In the genomic region with DNA sequence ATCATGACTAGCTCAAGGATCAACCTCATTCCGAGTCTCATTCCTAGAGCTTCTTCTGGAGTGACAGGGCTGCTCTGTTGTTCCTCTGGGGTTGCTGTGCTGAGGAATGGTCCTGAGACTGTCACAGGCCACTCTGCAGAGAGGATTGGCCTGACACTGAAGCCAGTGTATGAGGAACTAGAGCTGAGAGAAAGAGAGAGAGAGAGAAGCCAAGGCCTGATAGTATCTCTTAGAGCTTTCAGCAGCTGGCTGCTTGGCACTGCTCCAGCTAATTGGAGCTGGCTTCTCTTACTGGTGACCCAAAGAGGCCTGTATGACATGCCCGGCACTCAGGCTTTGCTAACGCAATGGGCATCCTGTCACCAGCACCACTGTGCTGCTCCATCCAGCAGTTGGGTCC, we compare ENCODE assay signal across 9 cellular contexts.
DNase-seq lines count a peak whose midpoint lies in the region; ATAC-seq and TF ChIP-seq lines count a peak whose summit lies in the region.
"Had no signal": no experiment of that assay in that cellular context is flagged by ENCODE, and none has a peak within 500 bp of the region (broad histone marks: within the 10 kb centered on the region; RNA-seq: fewer than 3 reads in every experiment).

No MANE protein-coding gene starts in this region.

- no TSS peak for BruUV-seq in mammary epithelial cell (replicated peaks; lab: Mats Ljungman, UMichigan)

- no peak overlapping the region for H3K27ac Mint-ChIP-seq in activated CD4-positive, alpha-beta memory T cell treated with anti-CD3 and anti-CD28 coated beads, Interleukin-2, amount 10 ng/mL, durations not matched to agents 7 days and 5 days
- H3K27ac Mint-ChIP-seq: activated naive CD8-positive, alpha-beta T cell treated with anti-CD3 and anti-CD28 coated beads, Interleukin-2, amount 10 ng/mL, durations not matched to agents 7 days and 5 days had no signal

- no peak overlapping the region for H2AFZ ChIP-seq in mammary epithelial cell (ENCODE audit: low read depth, low read length)

- in situ Hi-C loops in mammary epithelial cell (cut with MboI; ENCODE audit: low sequenced_read_pairs in 2 of 2): no loop called here

- H3K9me3 ChIP-seq in breast epithelium (no peaks in the 10 kb centered on the region), mammary epithelial cell (replicated peaks; ENCODE audit: insufficient read depth, low read length) (peaks cover 6% of the 10 kb centered on the region)

- H3K4me1 Mint-ChIP-seq in activated CD4-positive, alpha-beta memory T cell treated with anti-CD3 and anti-CD28 coated beads, Interleukin-2, amount 10 ng/mL, durations not matched to agents 7 days and 5 days: no peaks in the 10 kb centered on the region
- H3K4me1 Mint-ChIP-seq: activated naive CD8-positive, alpha-beta T cell treated with anti-CD3 and anti-CD28 coated beads, Interleukin-2, amount 10 ng/mL, durations not matched to agents 7 days and 5 days had no signal

- POLR2A ChIA-PET in activated CD4-positive, alpha-beta memory T cell treated with anti-CD3 and anti-CD28 coated beads, Interleukin-2, amount 10 ng/mL, durations not matched to agents 7 days and 5 days (lab: Charles Lee): no interaction called here

- DNase-seq in breast epithelium (ENCODE audit: low spot score in 2 of 2) (peak; percentile 44 to 74), mammary epithelial cell (no peak), NCI-H2196 treated with DMSO at 0.1 percent for 48 hours (lab: John Stamatoyannopoulos, UW; ENCODE audit: unreplicated experiment) (peak; percentile 4), left cardiac atrium (peak; percentile 76)
- DNase-seq in activated CD4-positive, alpha-beta memory T cell treated with anti-CD3 and anti-CD28 coated beads, Interleukin-2, amount 10 ng/mL, durations not matched to agents 7 days and 5 days: no peak
- no peak for DNase-seq in stimulated activated naive CD8-positive, alpha-beta T cell treated with anti-CD3 and anti-CD28 coated beads, Interleukin-15, Interleukin-2, amounts not matched to agents 100 U/mL and 50 U/mL, for 24 hours
- DNase-seq: activated naive CD8-positive, alpha-beta T cell treated with anti-CD3 and anti-CD28 coated beads, Interleukin-2, amount 10 ng/mL, durations not matched to agents 7 days and 5 days had no signal

- H3K4me3 ChIP-seq in breast epithelium: no peak overlapping the region
- no peak overlapping the region for H3K4me3 ChIP-seq in mammary epithelial cell (replicated peaks in 1 of 3; ENCODE audit: insufficient read depth in 1 of 3, low read depth in 2 of 3, low read length in 3 of 3)

- no peak overlapping the region for H3K4me2 ChIP-seq in mammary epithelial cell (ENCODE audit: insufficient read depth, low read depth, low read length)

- H3K27me3 Mint-ChIP-seq in activated CD4-positive, alpha-beta memory T cell treated with anti-CD3 and anti-CD28 coated beads, Interleukin-2, amount 10 ng/mL, durations not matched to agents 7 days and 5 days: no peaks in the 10 kb centered on the region

- H3K79me2 ChIP-seq in mammary epithelial cell (ENCODE audit: insufficient read depth, low read length): no peaks in the 10 kb centered on the region

- H4K20me1 ChIP-seq in mammary epithelial cell (ENCODE audit: insufficient read depth, low read length): no peaks in the 10 kb centered on the region

- no peak for TF ChIP-seq POLR2A in breast epithelium (IDR thresholded peaks at IDR 0.05)

- H3K36me3 Mint-ChIP-seq in activated CD4-positive, alpha-beta memory T cell treated with anti-CD3 and anti-CD28 coated beads, Interleukin-2, amount 10 ng/mL, durations not matched to agents 7 days and 5 days (ENCODE audit: low read depth): no peaks in the 10 kb centered on the region
- H3K36me3 Mint-ChIP-seq: activated naive CD8-positive, alpha-beta T cell treated with anti-CD3 and anti-CD28 coated beads, Interleukin-2, amount 10 ng/mL, durations not matched to agents 7 days and 5 days had no signal

- H3K36me3 ChIP-seq in breast epithelium: no peaks in the 10 kb centered on the region
- H3K36me3 ChIP-seq in mammary epithelial cell (ENCODE audit: insufficient read depth, low read length): no peaks in the 10 kb centered on the region

- H3K4me3 Mint-ChIP-seq in activated CD4-positive, alpha-beta memory T cell treated with anti-CD3 and anti-CD28 coated beads, Interleukin-2, amount 10 ng/mL, durations not matched to agents 7 days and 5 days: no peak overlapping the region
- H3K4me3 Mint-ChIP-seq: activated naive CD8-positive, alpha-beta T cell treated with anti-CD3 and anti-CD28 coated beads, Interleukin-2, amount 10 ng/mL, durations not matched to agents 7 days and 5 days had no signal

- dilution Hi-C loops in mammary epithelial cell (cut with HindIII; ENCODE audit: low sequenced_read_pairs): no loop called here

- CTCF ChIA-PET in mammary epithelial cell (lab: Charles Lee; ENCODE audit: low non-redundant PET): no interaction called here
- CTCF ChIA-PET in activated CD4-positive, alpha-beta memory T cell treated with anti-CD3 and anti-CD28 coated beads, Interleukin-2, amount 10 ng/mL, durations not matched to agents 7 days and 5 days (lab: Charles Lee): no interaction called here

- 63% methylated on average over 3 of the region's 3 CpGs for WGBS in mammary epithelial cell (ENCODE audit: low coverage, missing lambda C conversion rate)

- intact Hi-C loops in breast epithelium (cut with DNase I; ENCODE audit: low total_unique reads) (no loop called here), mammary epithelial cell (cut with micrococcal nuclease) (no loop called here), left cardiac atrium (cut with DNase I) (no loop called here)

- no peak for TF ChIP-seq CTCF in breast epithelium (IDR thresholded peaks at IDR 0.05)
- TF ChIP-seq CTCF in mammary epithelial cell (conservative IDR thresholded peaks at IDR 0.05 in 1 of 2, IDR thresholded peaks at IDR 0.05 in 1 of 2; ENCODE audit: extremely low read depth in 1 of 2, insufficient read depth in 1 of 2, low read depth in 1 of 2, low read length in 2 of 2): no peak

- no peaks in the 10 kb centered on the region for H3K27me3 ChIP-seq in breast epithelium
- no peaks in the 10 kb centered on the region for H3K27me3 ChIP-seq in mammary epithelial cell (ENCODE audit: insufficient read depth, low read length)

- no peaks in the 10 kb centered on the region for H3K9me3 Mint-ChIP-seq in activated CD4-positive, alpha-beta memory T cell treated with anti-CD3 and anti-CD28 coated beads, Interleukin-2, amount 10 ng/mL, durations not matched to agents 7 days and 5 days
- H3K9me3 Mint-ChIP-seq: activated naive CD8-positive, alpha-beta T cell treated with anti-CD3 and anti-CD28 coated beads, Interleukin-2, amount 10 ng/mL, durations not matched to agents 7 days and 5 days had no signal

- no peak overlapping the region for H3K9ac ChIP-seq in mammary epithelial cell (ENCODE audit: insufficient read depth, low read length)

- ATAC-seq in left cardiac atrium: peak; percentile 86 to 90
- no peak for ATAC-seq in HG03039 (IDR thresholded peaks at IDR 0.05; ENCODE audit: unreplicated experiment)
- ATAC-seq in stimulated activated naive CD8-positive, alpha-beta T cell treated with anti-CD3 and anti-CD28 coated beads, Interleukin-15, Interleukin-2, amounts not matched to agents 100 U/mL and 50 U/mL, for 24 hours: no peak
- ATAC-seq in GM21528 (IDR thresholded peaks at IDR 0.05; ENCODE audit: low FRiP score, unreplicated experiment): no peak

- H3K4me1 ChIP-seq in breast epithelium (no peaks in the 10 kb centered on the region), mammary epithelial cell (ENCODE audit: insufficient read depth, low read length) (no peaks in the 10 kb centered on the region)

- H3K27ac ChIP-seq in breast epithelium: peak overlapping the region in 1 of 2 donors; percentile 13
- H3K27ac ChIP-seq in mammary epithelial cell (ENCODE audit: insufficient read depth, low read depth, low read length): no peak overlapping the region

Comparison
In these comparisons a context has a peak if more than half of its experiments do, and no peak if none do; other contexts are left out.
1. DNase-seq: peak in breast epithelium (2 of 2), NCI-H2196 treated with DMSO at 0.1 percent for 48 hours (single experiment) and left cardiac atrium (single experiment); none in mammary epithelial cell (single experiment), activated CD4-positive, alpha-beta memory T cell treated with anti-CD3 and anti-CD28 coated beads, Interleukin-2, amount 10 ng/mL, durations not matched to agents 7 days and 5 days (single experiment) and stimulated activated naive CD8-positive, alpha-beta T cell treated with anti-CD3 and anti-CD28 coated beads, Interleukin-15, Interleukin-2, amounts not matched to agents 100 U/mL and 50 U/mL, for 24 hours (single experiment).
2. ATAC-seq: peak in left cardiac atrium (2 of 2); none in HG03039 (single experiment), stimulated activated naive CD8-positive, alpha-beta T cell treated with anti-CD3 and anti-CD28 coated beads, Interleukin-15, Interleukin-2, amounts not matched to agents 100 U/mL and 50 U/mL, for 24 hours (single experiment) and GM21528 (single experiment).